Comparison of ENCODE assay signal across 1 cellular context in genomic region chr3:12308517-12308916, GRCh38.
TF ChIP-seq lines count a peak whose summit lies in the region.

No MANE protein-coding gene starts in this region.

TF ChIP-seq in WTC11, 78 proteins besides CTCF, POLR2A, EP300 and RAD21 (continued from another document):
- no peak for TF ChIP-seq HMGXB4 (CRISPR knock-in tag; IDR thresholded peaks at IDR 0.05)
- TF ChIP-seq NFE2L1 (CRISPR knock-in tag; IDR thresholded peaks at IDR 0.05) = no peak
- TF ChIP-seq STAT6 (CRISPR knock-in tag; conservative IDR thresholded peaks at IDR 0.05; ENCODE audit: low read depth) = no peak
- TF ChIP-seq, protein P1, sequence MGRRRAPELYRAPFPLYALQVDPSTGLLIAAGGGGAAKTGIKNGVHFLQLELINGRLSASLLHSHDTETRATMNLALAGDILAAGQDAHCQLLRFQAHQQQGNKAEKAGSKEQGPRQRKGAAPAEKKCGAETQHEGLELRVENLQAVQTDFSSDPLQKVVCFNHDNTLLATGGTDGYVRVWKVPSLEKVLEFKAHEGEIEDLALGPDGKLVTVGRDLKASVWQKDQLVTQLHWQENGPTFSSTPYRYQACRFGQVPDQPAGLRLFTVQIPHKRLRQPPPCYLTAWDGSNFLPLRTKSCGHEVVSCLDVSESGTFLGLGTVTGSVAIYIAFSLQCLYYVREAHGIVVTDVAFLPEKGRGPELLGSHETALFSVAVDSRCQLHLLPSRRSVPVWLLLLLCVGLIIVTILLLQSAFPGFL (CRISPR knock-in tag; IDR thresholded peaks at IDR 0.05; ENCODE audit: borderline replicate concordance) = no peak
- TF ChIP-seq, protein P2, sequence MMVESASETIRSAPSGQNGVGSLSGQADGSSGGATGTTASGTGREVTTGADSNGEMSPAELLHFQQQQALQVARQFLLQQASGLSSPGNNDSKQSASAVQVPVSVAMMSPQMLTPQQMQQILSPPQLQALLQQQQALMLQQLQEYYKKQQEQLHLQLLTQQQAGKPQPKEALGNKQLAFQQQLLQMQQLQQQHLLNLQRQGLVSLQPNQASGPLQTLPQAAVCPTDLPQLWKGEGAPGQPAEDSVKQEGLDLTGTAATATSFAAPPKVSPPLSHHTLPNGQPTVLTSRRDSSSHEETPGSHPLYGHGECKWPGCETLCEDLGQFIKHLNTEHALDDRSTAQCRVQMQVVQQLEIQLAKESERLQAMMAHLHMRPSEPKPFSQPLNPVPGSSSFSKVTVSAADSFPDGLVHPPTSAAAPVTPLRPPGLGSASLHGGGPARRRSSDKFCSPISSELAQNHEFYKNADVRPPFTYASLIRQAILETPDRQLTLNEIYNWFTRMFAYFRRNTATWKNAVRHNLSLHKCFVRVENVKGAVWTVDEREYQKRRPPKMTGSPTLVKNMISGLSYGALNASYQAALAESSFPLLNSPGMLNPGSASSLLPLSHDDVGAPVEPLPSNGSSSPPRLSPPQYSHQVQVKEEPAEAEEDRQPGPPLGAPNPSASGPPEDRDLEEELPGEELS (CRISPR knock-in tag; IDR thresholded peaks at IDR 0.05) = no peak
- no peak for TF ChIP-seq ZNF317 (CRISPR knock-in tag; IDR thresholded peaks at IDR 0.05; ENCODE audit: borderline replicate concordance, low read depth)
- no peak for TF ChIP-seq KAT7 (CRISPR knock-in tag; IDR thresholded peaks at IDR 0.05; ENCODE audit: borderline replicate concordance)
- no peak for TF ChIP-seq PRRX2 (CRISPR knock-in tag; IDR thresholded peaks at IDR 0.05)
- no peak for TF ChIP-seq EMX1 (CRISPR knock-in tag; IDR thresholded peaks at IDR 0.05)
- no peak for TF ChIP-seq ZNF423 (CRISPR knock-in tag; IDR thresholded peaks at IDR 0.05)
- TF ChIP-seq, protein P3, sequence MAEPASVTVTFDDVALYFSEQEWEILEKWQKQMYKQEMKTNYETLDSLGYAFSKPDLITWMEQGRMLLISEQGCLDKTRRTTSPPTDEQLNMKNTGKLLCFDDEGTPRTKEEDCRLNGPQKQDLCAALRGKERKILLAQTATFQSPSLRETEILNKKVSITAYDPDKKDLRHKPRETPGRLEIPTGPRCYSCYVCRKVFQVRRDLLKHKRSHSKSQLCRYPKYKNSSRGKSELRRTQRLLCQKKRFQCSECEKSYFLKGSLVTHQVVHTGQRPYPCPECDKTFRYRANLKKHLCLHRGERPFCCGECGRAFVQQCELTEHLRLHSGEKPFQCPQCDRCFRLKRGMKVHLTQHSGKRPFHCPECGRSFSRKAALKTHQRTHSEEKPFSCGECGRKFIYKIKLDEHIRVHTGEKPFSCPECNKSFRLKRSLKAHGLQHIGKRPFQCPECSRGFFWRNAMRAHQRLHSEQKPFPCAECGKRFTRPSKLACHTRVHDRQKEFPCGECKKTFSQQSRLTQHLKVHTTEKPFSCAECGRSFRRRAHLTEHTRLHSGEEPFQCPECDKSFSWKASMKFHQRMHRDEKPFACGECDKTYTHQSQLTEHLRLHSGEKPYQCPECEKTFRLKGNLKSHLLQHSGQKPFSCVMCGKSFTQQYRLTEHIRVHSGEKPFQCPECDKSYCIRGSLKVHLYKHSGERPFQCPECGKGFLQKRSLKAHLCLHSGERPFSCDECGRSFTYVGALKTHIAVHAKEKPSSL (CRISPR knock-in tag; conservative IDR thresholded peaks at IDR 0.05) = no peak
TF ChIP-seq in WTC11: peak in this region for 0.
